Comparison of ENCODE assay signal across 8 cellular contexts in genomic region chr13:110799246-110800236, GRCh38.
DNase-seq lines count a peak whose midpoint lies in the region; ATAC-seq, FAIRE-seq and TF ChIP-seq lines count a peak whose summit lies in the region.

No MANE protein-coding gene starts in this region.

- TF ChIP-seq CTCF in mucosa of descending colon (IDR thresholded peaks at IDR 0.05) = no peak
- TF ChIP-seq CTCF in tibial artery (IDR thresholded peaks at IDR 0.05) = no peak
- no peak for TF ChIP-seq CTCF in D721Med (IDR thresholded peaks at IDR 0.05; ENCODE audit: insufficient read depth, missing control alignments)

- H3K4me1 ChIP-seq in mucosa of descending colon (ENCODE audit: low read depth) (no peaks in the 10 kb centered on the region), tibial artery (peaks cover 0 to 13% (median 2%) of the 10 kb centered on the region in 4 donors)

- DNase-seq in NOMO-1 treated with DMSO at 0.1 percent for 48 hours (lab: John Stamatoyannopoulos, UW; ENCODE audit: unreplicated experiment) (peak; percentile 7), NOMO-1 treated with dmso at 0.1 percent for 144 hours (lab: John Stamatoyannopoulos, UW; ENCODE audit: unreplicated experiment) (no peak), dermis blood vessel endothelial cell (peak; percentile 26), mucosa of descending colon (no peak), tibial artery (peak; percentile 38 to 71), D721Med (ENCODE audit: insufficient read length, low spot score) (no peak)
- no peak for DNase-seq in central memory CD4-positive, alpha-beta T cell

- H3K27me3 ChIP-seq in tibial artery = peaks cover 0 to 19% of the 10 kb centered on the region in 2 donors

- ATAC-seq in mucosa of descending colon = peak; percentile 43
- no peak for ATAC-seq in HG02571 (IDR thresholded peaks at IDR 0.05; ENCODE audit: unreplicated experiment)

- FAIRE-seq in D721Med (lab: Jason Lieb, UNC) = no peak

- H3K9me3 ChIP-seq in mucosa of descending colon (no peaks in the 10 kb centered on the region), tibial artery (no peaks in the 10 kb centered on the region)

- H3K27ac ChIP-seq in tibial artery = peak overlapping the region; percentile 31 to 51

- H3K36me3 ChIP-seq in mucosa of descending colon (ENCODE audit: low read depth) (no peaks in the 10 kb centered on the region), tibial artery (no peaks in the 10 kb centered on the region)

- no peak overlapping the region for H3K4me3 ChIP-seq in mucosa of descending colon
- peak overlapping the region; percentile 32 to 44 for H3K4me3 ChIP-seq in tibial artery

- intact Hi-C loops in mucosa of descending colon (cut with DNase I, micrococcal nuclease) (no loop called here), tibial artery (cut with DNase I; ENCODE audit: low total_unique reads) (no loop called here)

Comparison
In these comparisons a context has a peak if more than half of its experiments do, and no peak if none do; other contexts are left out.
1. DNase-seq: peak in NOMO-1 treated with DMSO at 0.1 percent for 48 hours (single experiment), dermis blood vessel endothelial cell (single experiment) and tibial artery (2 of 2); none in NOMO-1 treated with dmso at 0.1 percent for 144 hours (single experiment), mucosa of descending colon (0 of 3), central memory CD4-positive, alpha-beta T cell (single experiment) and D721Med (single experiment).